In genomic region chr7:54995631-54996340, GRCh38 we compare ENCODE assay signal across 8 cellular contexts. TPM values are rescaled to one million over a fixed set of nuclear protein-coding genes. Genes with fewer than 3 reads are reported as not detected.
A peak's percentile ranks its signal among the peaks of the same experiment; 100 is the strongest.
DNase-seq lines count a peak whose midpoint lies in the region; ATAC-seq and TF ChIP-seq lines count a peak whose summit lies in the region.

No MANE protein-coding gene starts in this region.

- TF ChIP-seq CTCF in GM12865 (IDR thresholded peaks at IDR 0.05; ENCODE audit: insufficient read depth, low read depth, low read length, missing control alignments) (no peak), NB4 (IDR thresholded peaks at IDR 0.05; ENCODE audit: low read depth, low read length) (no peak), omental fat pad (IDR thresholded peaks at IDR 0.05) (no peak), type B pancreatic cell (conservative IDR thresholded peaks at IDR 0.05) (no peak)

- H3K4me1 Mint-ChIP-seq in type B pancreatic cell (ENCODE audit: unreplicated experiment) = no peaks in the 10 kb centered on the region

- H3K4me3 Mint-ChIP-seq in type B pancreatic cell = no peak overlapping the region

- H3K36me3 Mint-ChIP-seq in type B pancreatic cell = no peaks in the 10 kb centered on the region

- no peak overlapping the region for H3K4me3 ChIP-seq in GM12865 (ENCODE audit: low read depth, low read length)
- no peak overlapping the region for H3K4me3 ChIP-seq in NB4 (ENCODE audit: low read depth, low read length)

- ATAC-seq in GM21737 (IDR thresholded peaks at IDR 0.05; ENCODE audit: unreplicated experiment) (peak; percentile 88), omental fat pad (ENCODE audit: low FRiP score) (no peak)

- no peak overlapping the region for H3K27ac Mint-ChIP-seq in type B pancreatic cell

- no peak for TF ChIP-seq POLR2A in NB4 (IDR thresholded peaks at IDR 0.05; ENCODE audit: extremely low read depth, insufficient read length)

- H3K27me3 Mint-ChIP-seq in type B pancreatic cell = peaks cover 3% of the 10 kb centered on the region

- DNase-seq in GM12865 (ENCODE audit: low read depth) (peak; percentile 28), NB4 (ENCODE audit: low read depth) (peak; percentile 22), fibroblast of peridontal ligament (ENCODE audit: extremely low read depth) (peak; percentile 74), omental fat pad (ENCODE audit: low spot score) (no peak), type B pancreatic cell (ENCODE audit: extremely low spot score, unreplicated experiment) (no peak), HUDEP-2 (lab: John Stamatoyannopoulos, UW; ENCODE audit: unreplicated experiment in 76 of 76) (no peak), NCI-H2227 (lab: John Stamatoyannopoulos, UW; ENCODE audit: unreplicated experiment) (no peak)

- no peaks in the 10 kb centered on the region for H3K9me3 Mint-ChIP-seq in type B pancreatic cell

RNA-seq across cellular contexts. Expression of gene EGFR, which starts 23.0 kb away (rescaled TPM):
- total RNA-seq in omental fat pad (100 to 1,000 TPM in 2 of 4 donors, 10 to 100 TPM in 2; 87.2 to 124 (median 94.5) TPM), type B pancreatic cell (ENCODE audit: low replicate concordance) (44.6 and 56.5 TPM in 2 replicates)

Comparison
In these comparisons a context has a peak if more than half of its experiments do, and no peak if none do; other contexts are left out.
1. DNase-seq: peak in GM12865 (single experiment), NB4 (single experiment) and fibroblast of peridontal ligament (single experiment); none in omental fat pad (single experiment), type B pancreatic cell (single experiment), HUDEP-2 (0 of 76) and NCI-H2227 (single experiment).